1 cellular context compared by ENCODE assay signal in the genomic region with DNA sequence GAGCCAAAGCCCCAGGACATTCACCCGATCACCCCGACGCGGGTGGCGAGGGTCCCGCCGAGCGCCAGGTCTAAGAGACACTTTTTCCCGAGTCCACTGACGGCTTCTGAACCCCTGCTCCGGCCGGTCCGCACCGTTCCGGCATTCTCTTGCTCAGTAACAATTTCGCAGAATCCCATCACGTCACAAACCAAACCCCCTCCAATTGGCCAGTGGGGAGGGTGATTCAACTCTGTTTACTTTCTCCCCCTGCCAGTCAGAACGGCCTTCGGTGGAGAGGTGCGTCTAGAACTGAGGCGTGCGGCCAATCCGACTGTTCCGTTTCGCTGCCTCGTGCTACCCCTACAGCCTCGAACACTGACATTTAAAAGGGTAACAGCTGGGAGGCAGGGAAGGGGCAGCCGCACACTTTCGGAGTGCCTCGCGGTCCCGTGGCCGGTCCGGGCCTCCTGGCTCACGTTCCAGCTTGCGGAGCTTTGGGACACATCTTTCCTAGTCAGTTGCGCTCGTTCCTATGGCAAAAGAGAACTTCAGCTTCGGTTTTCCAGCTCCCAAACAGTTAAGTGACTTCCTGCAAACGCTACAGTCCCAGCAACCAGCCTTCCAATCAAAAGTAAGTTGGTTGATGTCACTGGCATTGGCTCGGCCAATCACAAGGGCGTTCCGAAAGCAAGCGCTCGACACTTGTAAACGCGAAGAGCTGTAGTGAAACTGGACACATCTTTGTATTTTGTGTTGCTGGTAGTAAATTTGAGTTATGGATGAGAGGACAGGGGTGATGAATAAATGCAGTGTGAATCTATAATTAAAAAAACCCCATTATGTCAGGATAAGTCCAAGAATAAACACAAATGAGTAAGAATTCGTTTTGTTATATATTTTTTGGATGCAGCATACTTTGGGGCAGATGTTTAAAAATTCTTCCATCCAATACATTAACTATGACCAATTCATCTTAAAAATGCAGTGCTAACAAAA.
TF ChIP-seq lines count a peak whose summit lies in the region.

A gene (minus strand): TSS at position 860 of the 978 bp plus-strand sequence. CDS start 1,294 bp downstream, outside the sequence.

TF ChIP-seq in A549, 52 proteins besides CTCF, POLR2A, EP300 and RAD21 (continued from another document):
- TF ChIP-seq, protein P1, sequence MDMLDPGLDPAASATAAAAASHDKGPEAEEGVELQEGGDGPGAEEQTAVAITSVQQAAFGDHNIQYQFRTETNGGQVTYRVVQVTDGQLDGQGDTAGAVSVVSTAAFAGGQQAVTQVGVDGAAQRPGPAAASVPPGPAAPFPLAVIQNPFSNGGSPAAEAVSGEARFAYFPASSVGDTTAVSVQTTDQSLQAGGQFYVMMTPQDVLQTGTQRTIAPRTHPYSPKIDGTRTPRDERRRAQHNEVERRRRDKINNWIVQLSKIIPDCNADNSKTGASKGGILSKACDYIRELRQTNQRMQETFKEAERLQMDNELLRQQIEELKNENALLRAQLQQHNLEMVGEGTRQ (IDR thresholded peaks at IDR 0.05): peak; percentile 8; the same call in 1 of the 2 replicates
- TF ChIP-seq MAFK (IDR thresholded peaks at IDR 0.05; ENCODE audit: partially characterized antibody): no peak
- TF ChIP-seq, protein P2, sequence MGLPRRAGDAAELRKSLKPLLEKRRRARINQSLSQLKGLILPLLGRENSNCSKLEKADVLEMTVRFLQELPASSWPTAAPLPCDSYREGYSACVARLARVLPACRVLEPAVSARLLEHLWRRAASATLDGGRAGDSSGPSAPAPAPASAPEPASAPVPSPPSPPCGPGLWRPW (IDR thresholded peaks at IDR 0.05): no peak
- TF ChIP-seq BHLHE40 (IDR thresholded peaks at IDR 0.05; ENCODE audit: low read depth, low read length): 0 out of 2 replicates have a peak, but pooled peaks have one; percentile 6
- peak; percentile 62; the same call in 1 of the 2 replicates for TF ChIP-seq PHF8 (IDR thresholded peaks at IDR 0.05; ENCODE audit: borderline replicate concordance, low read depth)
- TF ChIP-seq, protein P3, sequence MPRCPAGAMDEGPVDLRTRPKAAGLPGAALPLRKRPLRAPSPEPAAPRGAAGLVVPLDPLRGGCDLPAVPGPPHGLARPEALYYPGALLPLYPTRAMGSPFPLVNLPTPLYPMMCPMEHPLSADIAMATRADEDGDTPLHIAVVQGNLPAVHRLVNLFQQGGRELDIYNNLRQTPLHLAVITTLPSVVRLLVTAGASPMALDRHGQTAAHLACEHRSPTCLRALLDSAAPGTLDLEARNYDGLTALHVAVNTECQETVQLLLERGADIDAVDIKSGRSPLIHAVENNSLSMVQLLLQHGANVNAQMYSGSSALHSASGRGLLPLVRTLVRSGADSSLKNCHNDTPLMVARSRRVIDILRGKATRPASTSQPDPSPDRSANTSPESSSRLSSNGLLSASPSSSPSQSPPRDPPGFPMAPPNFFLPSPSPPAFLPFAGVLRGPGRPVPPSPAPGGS (IDR thresholded peaks at IDR 0.05): 0 out of 3 replicates have a peak, but pooled peaks have one; percentile 28
- TF ChIP-seq CBX8 (IDR thresholded peaks at IDR 0.05): no peak
- no peak for TF ChIP-seq ZNF302 (CRISPR knock-in tag; IDR thresholded peaks at IDR 0.05)
- TF ChIP-seq, protein P4, sequence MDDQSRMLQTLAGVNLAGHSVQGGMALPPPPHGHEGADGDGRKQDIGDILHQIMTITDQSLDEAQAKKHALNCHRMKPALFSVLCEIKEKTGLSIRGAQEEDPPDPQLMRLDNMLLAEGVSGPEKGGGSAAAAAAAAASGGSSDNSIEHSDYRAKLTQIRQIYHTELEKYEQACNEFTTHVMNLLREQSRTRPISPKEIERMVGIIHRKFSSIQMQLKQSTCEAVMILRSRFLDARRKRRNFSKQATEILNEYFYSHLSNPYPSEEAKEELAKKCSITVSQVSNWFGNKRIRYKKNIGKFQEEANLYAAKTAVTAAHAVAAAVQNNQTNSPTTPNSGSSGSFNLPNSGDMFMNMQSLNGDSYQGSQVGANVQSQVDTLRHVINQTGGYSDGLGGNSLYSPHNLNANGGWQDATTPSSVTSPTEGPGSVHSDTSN (IDR thresholded peaks at IDR 0.05): no peak
- no peak for TF ChIP-seq CEBPB (IDR thresholded peaks at IDR 0.05)
- TF ChIP-seq KDM5A (IDR thresholded peaks at IDR 0.05): no peak
- TF ChIP-seq, protein P5, sequence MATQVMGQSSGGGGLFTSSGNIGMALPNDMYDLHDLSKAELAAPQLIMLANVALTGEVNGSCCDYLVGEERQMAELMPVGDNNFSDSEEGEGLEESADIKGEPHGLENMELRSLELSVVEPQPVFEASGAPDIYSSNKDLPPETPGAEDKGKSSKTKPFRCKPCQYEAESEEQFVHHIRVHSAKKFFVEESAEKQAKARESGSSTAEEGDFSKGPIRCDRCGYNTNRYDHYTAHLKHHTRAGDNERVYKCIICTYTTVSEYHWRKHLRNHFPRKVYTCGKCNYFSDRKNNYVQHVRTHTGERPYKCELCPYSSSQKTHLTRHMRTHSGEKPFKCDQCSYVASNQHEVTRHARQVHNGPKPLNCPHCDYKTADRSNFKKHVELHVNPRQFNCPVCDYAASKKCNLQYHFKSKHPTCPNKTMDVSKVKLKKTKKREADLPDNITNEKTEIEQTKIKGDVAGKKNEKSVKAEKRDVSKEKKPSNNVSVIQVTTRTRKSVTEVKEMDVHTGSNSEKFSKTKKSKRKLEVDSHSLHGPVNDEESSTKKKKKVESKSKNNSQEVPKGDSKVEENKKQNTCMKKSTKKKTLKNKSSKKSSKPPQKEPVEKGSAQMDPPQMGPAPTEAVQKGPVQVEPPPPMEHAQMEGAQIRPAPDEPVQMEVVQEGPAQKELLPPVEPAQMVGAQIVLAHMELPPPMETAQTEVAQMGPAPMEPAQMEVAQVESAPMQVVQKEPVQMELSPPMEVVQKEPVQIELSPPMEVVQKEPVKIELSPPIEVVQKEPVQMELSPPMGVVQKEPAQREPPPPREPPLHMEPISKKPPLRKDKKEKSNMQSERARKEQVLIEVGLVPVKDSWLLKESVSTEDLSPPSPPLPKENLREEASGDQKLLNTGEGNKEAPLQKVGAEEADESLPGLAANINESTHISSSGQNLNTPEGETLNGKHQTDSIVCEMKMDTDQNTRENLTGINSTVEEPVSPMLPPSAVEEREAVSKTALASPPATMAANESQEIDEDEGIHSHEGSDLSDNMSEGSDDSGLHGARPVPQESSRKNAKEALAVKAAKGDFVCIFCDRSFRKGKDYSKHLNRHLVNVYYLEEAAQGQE (IDR thresholded peaks at IDR 0.05): 0 out of 2 replicates have a peak, but pooled peaks have one; percentile 2
- no peak for TF ChIP-seq TP53 (CRISPR knock-in tag; IDR thresholded peaks at IDR 0.05)
- TF ChIP-seq RCOR1 (IDR thresholded peaks at IDR 0.05; ENCODE audit: low read depth, low read length): no peak
- no peak for TF ChIP-seq FOXS1 (CRISPR knock-in tag; IDR thresholded peaks at IDR 0.05)
- TF ChIP-seq, protein P6, sequence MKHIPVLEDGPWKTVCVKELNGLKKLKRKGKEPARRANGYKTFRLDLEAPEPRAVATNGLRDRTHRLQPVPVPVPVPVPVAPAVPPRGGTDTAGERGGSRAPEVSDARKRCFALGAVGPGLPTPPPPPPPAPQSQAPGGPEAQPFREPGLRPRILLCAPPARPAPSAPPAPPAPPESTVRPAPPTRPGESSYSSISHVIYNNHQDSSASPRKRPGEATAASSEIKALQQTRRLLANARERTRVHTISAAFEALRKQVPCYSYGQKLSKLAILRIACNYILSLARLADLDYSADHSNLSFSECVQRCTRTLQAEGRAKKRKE (CRISPR knock-in tag; IDR thresholded peaks at IDR 0.05; ENCODE audit: low read depth): 0 out of 2 replicates have a peak, but pooled peaks have one; percentile 38
- TF ChIP-seq EHMT2 (IDR thresholded peaks at IDR 0.05; ENCODE audit: low read depth): no peak
- no peak for TF ChIP-seq NFE2L2 (conservative IDR thresholded peaks at IDR 0.05; ENCODE audit: low read length)
- 0 out of 2 replicates have a peak, but pooled peaks have one; percentile 9 for TF ChIP-seq GATA3 (IDR thresholded peaks at IDR 0.05; ENCODE audit: borderline replicate concordance)
- 0 out of 2 replicates have a peak, but pooled peaks have one; percentile 27 for TF ChIP-seq TFCP2L1 (CRISPR knock-in tag; IDR thresholded peaks at IDR 0.05)
- TF ChIP-seq FOSB (CRISPR knock-in tag; IDR thresholded peaks at IDR 0.05): no peak
- TF ChIP-seq ESRRA (IDR thresholded peaks at IDR 0.05; ENCODE audit: borderline replicate concordance, low read length): no peak
- TF ChIP-seq HOXA7 (CRISPR knock-in tag; IDR thresholded peaks at IDR 0.05): no peak; the same call in 1 of the 2 replicates
- no peak for TF ChIP-seq ZSCAN20 (CRISPR knock-in tag; IDR thresholded peaks at IDR 0.05)
- TF ChIP-seq NR3C1 (IDR thresholded peaks at IDR 0.05): no peak
- no peak for TF ChIP-seq SREBF2 (IDR thresholded peaks at IDR 0.05)
- no peak for TF ChIP-seq JUNB (IDR thresholded peaks at IDR 0.05)
- TF ChIP-seq JUN (IDR thresholded peaks at IDR 0.05): peak in 1 of 2 experiments; percentile 23; a peak in 2 of 5 replicates
- TF ChIP-seq, protein P7, sequence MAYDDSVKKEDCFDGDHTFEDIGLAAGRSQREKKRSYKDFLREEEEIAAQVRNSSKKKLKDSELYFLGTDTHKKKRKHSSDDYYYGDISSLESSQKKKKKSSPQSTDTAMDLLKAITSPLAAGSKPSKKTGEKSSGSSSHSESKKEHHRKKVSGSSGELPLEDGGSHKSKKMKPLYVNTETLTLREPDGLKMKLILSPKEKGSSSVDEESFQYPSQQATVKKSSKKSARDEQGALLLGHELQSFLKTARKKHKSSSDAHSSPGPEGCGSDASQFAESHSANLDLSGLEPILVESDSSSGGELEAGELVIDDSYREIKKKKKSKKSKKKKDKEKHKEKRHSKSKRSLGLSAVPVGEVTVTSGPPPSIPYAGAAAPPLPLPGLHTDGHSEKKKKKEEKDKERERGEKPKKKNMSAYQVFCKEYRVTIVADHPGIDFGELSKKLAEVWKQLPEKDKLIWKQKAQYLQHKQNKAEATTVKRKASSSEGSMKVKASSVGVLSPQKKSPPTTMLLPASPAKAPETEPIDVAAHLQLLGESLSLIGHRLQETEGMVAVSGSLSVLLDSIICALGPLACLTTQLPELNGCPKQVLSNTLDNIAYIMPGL (CRISPR knock-in tag; IDR thresholded peaks at IDR 0.05; ENCODE audit: borderline replicate concordance): no peak
- TF ChIP-seq NPAS2 (CRISPR knock-in tag; IDR thresholded peaks at IDR 0.05; ENCODE audit: borderline replicate concordance): no peak
- TF ChIP-seq MAZ (IDR thresholded peaks at IDR 0.05; ENCODE audit: borderline replicate concordance, low read depth, low read length): no peak
- TF ChIP-seq SMC3 (IDR thresholded peaks at IDR 0.05): no peak
- TF ChIP-seq HEYL (CRISPR knock-in tag; IDR thresholded peaks at IDR 0.05): no peak
- no peak for TF ChIP-seq CBX2 (IDR thresholded peaks at IDR 0.05; ENCODE audit: borderline replicate concordance, low read depth)
- TF ChIP-seq RFX5 (IDR thresholded peaks at IDR 0.05): peak; percentile 95
- TF ChIP-seq MYC (IDR thresholded peaks at IDR 0.05; ENCODE audit: borderline replicate concordance, low read length): 0 out of 2 replicates have a peak, but pooled peaks have one; percentile 69
- TF ChIP-seq, protein P8, sequence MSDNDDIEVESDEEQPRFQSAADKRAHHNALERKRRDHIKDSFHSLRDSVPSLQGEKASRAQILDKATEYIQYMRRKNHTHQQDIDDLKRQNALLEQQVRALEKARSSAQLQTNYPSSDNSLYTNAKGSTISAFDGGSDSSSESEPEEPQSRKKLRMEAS (IDR thresholded peaks at IDR 0.05): peak; percentile 98
- no peak for TF ChIP-seq HOXB13 (CRISPR knock-in tag; IDR thresholded peaks at IDR 0.05; ENCODE audit: low read depth)
- TF ChIP-seq CHD4 (IDR thresholded peaks at IDR 0.05; ENCODE audit: borderline replicate concordance): no peak
- TF ChIP-seq KDM1A (IDR thresholded peaks at IDR 0.05; ENCODE audit: low read depth): no peak
